Comparison of ENCODE assay signal across 8 cellular contexts in the genomic region with DNA sequence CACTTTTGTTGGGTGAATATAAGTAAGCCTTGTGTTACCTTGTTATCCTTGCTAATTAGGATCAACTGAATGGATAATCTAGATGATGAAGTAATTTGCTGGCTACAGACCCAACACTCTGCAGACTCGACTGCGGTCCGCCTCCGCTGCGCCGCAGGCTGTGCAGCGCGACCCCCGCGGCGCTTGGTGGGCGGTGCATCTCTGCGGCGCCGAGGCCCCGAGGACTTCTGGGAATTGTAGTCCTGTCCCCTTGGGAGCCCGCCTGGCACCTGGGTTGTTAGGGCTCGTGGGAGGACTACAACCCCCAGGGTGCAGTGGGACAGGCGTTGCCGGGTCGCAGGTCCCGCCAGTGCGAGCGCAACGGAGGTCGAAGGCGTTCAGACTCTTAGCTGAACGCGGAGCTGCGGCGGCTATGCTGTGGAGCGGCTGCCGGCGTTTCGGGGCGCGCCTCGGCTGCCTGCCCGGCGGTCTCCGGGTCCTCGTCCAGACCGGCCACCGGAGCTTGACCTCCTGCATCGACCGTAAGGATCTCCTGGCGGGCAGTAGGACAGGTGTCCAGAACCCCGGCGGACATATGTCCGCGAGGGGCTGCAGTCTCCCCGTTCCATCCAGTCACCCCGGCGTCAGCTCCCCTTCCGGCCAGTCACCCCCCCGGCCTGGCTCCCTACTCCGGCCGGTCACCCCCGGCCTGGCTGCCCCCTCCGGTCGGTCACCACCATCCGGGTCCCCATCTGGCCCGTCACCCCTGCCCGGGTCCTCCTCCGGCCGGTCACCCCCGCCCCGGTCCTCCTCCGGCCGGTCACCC. TPM values are rescaled to one million over a fixed set of nuclear protein-coding genes. Genes with fewer than 3 reads are reported as not detected.
DNase-seq lines count a peak whose midpoint lies in the region; ATAC-seq and TF ChIP-seq lines count a peak whose summit lies in the region.

A gene (plus strand): TSS at position 380 of the 805 bp plus-strand sequence. CDS start 33 bp downstream, at position 413.
A gene (minus strand): TSS at position 164 of the 805 bp plus-strand sequence. CDS start 470 bp downstream, outside the sequence.

- intact Hi-C loops in left ventricle myocardium superior (cut with micrococcal nuclease), result no loop called here
- intact Hi-C loops in uterus (cut with DNase I; ENCODE audit: low total_unique reads), result no loop called here

- H3K9me3 ChIP-seq in uterus, result no peaks in the 10 kb centered on the region

- TF ChIP-seq POLR2A in uterus (IDR thresholded peaks at IDR 0.05), result peak; percentile 61 to 72

- H3K27me3 ChIP-seq in uterus, result no peaks in the 10 kb centered on the region

- TF ChIP-seq CTCF in uterus (IDR thresholded peaks at IDR 0.05), result peak; percentile 24 to 69 (median 38)

- DNase-seq in NCI-H187 (lab: John Stamatoyannopoulos, UW), result peak; percentile 90 to 93
- peak; percentile 90 to 98 (median 94) for DNase-seq in T-helper 2 cell
- peak; percentile 97 for DNase-seq in left ventricle myocardium superior
- DNase-seq in pulmonary artery endothelial cell (ENCODE audit: low read depth, low spot score), result peak; percentile 90
- peak; percentile 97 for DNase-seq in uterus

- no peaks in the 10 kb centered on the region for H3K36me3 ChIP-seq in uterus

- H3K4me3 ChIP-seq in uterus, result peak within 1 kb of the TSS; percentile 78 to 85

- peak within 1 kb of the TSS; percentile 89 for H3K27ac ChIP-seq in angular gyrus (ENCODE audit: low read depth, low read length)
- peak within 1 kb of the TSS; percentile 72 to 75 for H3K27ac ChIP-seq in uterus

- peak; percentile 99 for ATAC-seq in GM18498 (IDR thresholded peaks at IDR 0.05; ENCODE audit: unreplicated experiment)
- ATAC-seq in HG02938 (IDR thresholded peaks at IDR 0.05; ENCODE audit: unreplicated experiment), result peak; percentile 97
- ATAC-seq in left ventricle myocardium superior, result peak; percentile 100

- peaks cover 7 to 8% of the 10 kb centered on the region in 2 donors for H3K4me1 ChIP-seq in uterus

RNA-seq across cellular contexts. Expression of the first gene that starts in this region (rescaled TPM):
- total RNA-seq in left ventricle myocardium superior (40.9 TPM), pulmonary artery endothelial cell (21.3 and 25.1 TPM in 2 replicates), uterus (10 to 100 TPM; 16.5 to 26.5 (median 21.5) TPM)

RNA-seq across cellular contexts. Expression of the second gene that starts in this region (rescaled TPM):
- total RNA-seq in left ventricle myocardium superior (39.5 TPM), pulmonary artery endothelial cell (76.8 and 82.0 TPM in 2 replicates), uterus (100 to 1,000 TPM in 1 of 4 donors, 10 to 100 TPM in 3; 49.8 to 143 (median 53.6) TPM)

Comparison
In these comparisons a context has a peak if more than half of its experiments do, and no peak if none do; other contexts are left out.
1. Peak in every context shown above with its lines: DNase-seq, ATAC-seq, H3K4me3 ChIP-seq and H3K27ac ChIP-seq.